In genomic region chr9:97982191-97982718, GRCh38 we compare ENCODE assay signal across 8 cellular contexts. TPM values are rescaled to one million over a fixed set of nuclear protein-coding genes. Genes with fewer than 3 reads are reported as not detected.
DNase-seq lines count a peak whose midpoint lies in the region; ATAC-seq and TF ChIP-seq lines count a peak whose summit lies in the region.

No MANE protein-coding gene starts in this region.

- no peak overlapping the region for H3K18ac ChIP-seq in H9 (ENCODE audit: insufficient read length, low read depth, low read length)

- no peak overlapping the region for H4K8ac ChIP-seq in H9 (replicated peaks; ENCODE audit: insufficient read length, low read depth, low read length)

- TF ChIP-seq CTCF in H9 (conservative IDR thresholded peaks at IDR 0.05), result no peak
- TF ChIP-seq CTCF in fibroblast of the aortic adventitia (IDR thresholded peaks at IDR 0.05; ENCODE audit: insufficient read depth, low read length), result no peak

- no peak overlapping the region for H3T11ph ChIP-seq in H9 (ENCODE audit: low read length)

- no peak overlapping the region for H3K4ac ChIP-seq in H9 (ENCODE audit: low read depth, low read length)

- no peak for ATAC-seq in HG02610 (IDR thresholded peaks at IDR 0.05; ENCODE audit: unreplicated experiment)
- no peak for ATAC-seq in GM18868 (IDR thresholded peaks at IDR 0.05; ENCODE audit: unreplicated experiment)
- no peak for ATAC-seq in GM21619 (IDR thresholded peaks at IDR 0.05; ENCODE audit: unreplicated experiment)

- H3K27ac Mint-ChIP-seq in H9, result no peak overlapping the region

- H3K4me2 ChIP-seq in H9 (ENCODE audit: insufficient read depth, insufficient read length, low read length), result peak overlapping the region; percentile 40

- no peak overlapping the region for H3K23ac ChIP-seq in H9 (ENCODE audit: insufficient read length, low read depth, low read length)

- peaks cover 2% of the 10 kb centered on the region for H4K20me1 ChIP-seq in H9 (ENCODE audit: control insufficient read depth, insufficient read depth, insufficient read length)

- H3K36me3 Mint-ChIP-seq in H9 (ENCODE audit: insufficient read depth in 1 of 3, low read depth in 3 of 3), result peaks cover 0 to 3% (median 0%) of the 10 kb centered on the region in 3 experiments; a peak in 1 of 7 replicates

- H2BK5ac ChIP-seq in H9 (ENCODE audit: insufficient read length, low read length), result no peak overlapping the region

- H3K9me3 ChIP-seq in H9 (ENCODE audit: control insufficient read depth, low read depth, low read length) (no peaks in the 10 kb centered on the region), SK-N-MC (ENCODE audit: low read depth, low read length) (no peaks in the 10 kb centered on the region)

- H3K23me2 ChIP-seq in H9 (ENCODE audit: insufficient read length, low read depth, low read length, poor library complexity, severe bottlenecking), result peaks cover 9% of the 10 kb centered on the region

- no CpG with 5 or more reads among the region's 16 CpGs for WGBS in H9 (ENCODE audit: extremely low coverage, insufficient read length, low lambda C conversion rate)

- H3K9me3 Mint-ChIP-seq in H9, result peaks cover 3 to 10% of the 10 kb centered on the region in 2 experiments

- H3K4me3 Mint-ChIP-seq in H9, result peak overlapping the region in 1 of 2 experiments; percentile 69; a peak in 4 of 5 replicates

- H2BK15ac ChIP-seq in H9 (ENCODE audit: low read depth, low read length), result no peak overlapping the region

- no peak overlapping the region for H4K91ac ChIP-seq in H9 (ENCODE audit: insufficient read length, low read depth, low read length)

- peaks cover 6% of the 10 kb centered on the region; the same call in 1 of the 2 replicates for H3K36me3 ChIP-seq in SK-N-MC (ENCODE audit: insufficient read depth, low read length)

- peaks cover 54% of the 10 kb centered on the region for H3K27me3 ChIP-seq in H9 (ENCODE audit: insufficient read depth, low read length)

- H4K5ac ChIP-seq in H9 (ENCODE audit: insufficient read length, low read depth, low read length), result no peak overlapping the region

- peaks cover 7% of the 10 kb centered on the region for H3K79me1 ChIP-seq in H9 (ENCODE audit: insufficient read depth, low read depth, low read length, poor library complexity, severe bottlenecking)

- H3K4me1 Mint-ChIP-seq in H9, result peaks cover 4 to 6% of the 10 kb centered on the region in 2 experiments; a peak in 3 of 4 replicates

- no peak overlapping the region for H2AFZ ChIP-seq in H9 (ENCODE audit: low read length)

- H3K9ac ChIP-seq in H9 (ENCODE audit: extremely low read depth, insufficient read length, low read length) (no peak overlapping the region), SK-N-MC (ENCODE audit: insufficient read length) (peak overlapping the region; percentile 98)

- H2BK12ac ChIP-seq in H9 (ENCODE audit: insufficient read length, low read depth, low read length), result no peak overlapping the region

- no peak for DNase-seq in H9
- DNase-seq in SK-N-MC (ENCODE audit: low read depth, low spot score), result peak; percentile 30
- DNase-seq in fibroblast of the aortic adventitia (ENCODE audit: low read depth), result peak; percentile 22
- no peak for DNase-seq in skeletal muscle cell (ENCODE audit: low read depth)
- DNase-seq in NCI-H345 treated with DMSO at 0.1 percent for 48 hours (lab: John Stamatoyannopoulos, UW; ENCODE audit: unreplicated experiment), result no peak

- no peak overlapping the region for H3K14ac ChIP-seq in H9 (ENCODE audit: insufficient read depth, low read length)

- no peak overlapping the region for H2AK5ac ChIP-seq in H9 (ENCODE audit: insufficient read length, low read length)

- H2BK20ac ChIP-seq in H9 (ENCODE audit: low read depth, low read length, poor library complexity, severe bottlenecking), result no peak overlapping the region

- H2BK120ac ChIP-seq in H9 (ENCODE audit: low read depth, low read length, poor library complexity, severe bottlenecking), result no peak overlapping the region

- H3K4me3 ChIP-seq in SK-N-MC (peak overlapping the region; percentile 94), fibroblast of the aortic adventitia (ENCODE audit: low read depth, low read length) (peak overlapping the region; percentile 78), skeletal muscle cell (ENCODE audit: low read depth, low read length) (peak overlapping the region; percentile 71)

- peaks cover 6% of the 10 kb centered on the region; the same call in 1 of the 2 replicates for H3K79me2 ChIP-seq in H9 (ENCODE audit: insufficient read depth, low read length)

- H3K27ac ChIP-seq in H9 (ENCODE audit: insufficient read length, low read depth, low read length), result no peak overlapping the region
- peak overlapping the region; percentile 96 for H3K27ac ChIP-seq in SK-N-MC

- peaks cover 73% of the 10 kb centered on the region for H3K27me3 Mint-ChIP-seq in H9 (ENCODE audit: low read depth)

- H3K4me1 ChIP-seq in H9 (ENCODE audit: insufficient read depth, low read length), result no peaks in the 10 kb centered on the region

- no peak overlapping the region for H3K56ac ChIP-seq in H9 (ENCODE audit: insufficient read length, low read depth, low read length)

RNA-seq across cellular contexts. Expression of gene ANP32B, which starts 0.9 kb away (rescaled TPM):
- total RNA-seq in H9 (2021) (91.6 and 100.0 TPM in 2 replicates), fibroblast of the aortic adventitia (ENCODE audit: low replicate concordance) (17.0 and 149 TPM in 2 replicates)

RNA-seq across cellular contexts. Expression of gene HEMGN, which starts 44.3 kb away (rescaled TPM):
- total RNA-seq in H9 (2021) (not detected in 2 replicates), fibroblast of the aortic adventitia (ENCODE audit: low replicate concordance) (not detected in 2 replicates)

RNA-seq across cellular contexts. Expression of gene TRMO, which starts 60.0 kb away (rescaled TPM):
- total RNA-seq in H9 (2021), result 8.0 and 8.6 TPM in 2 replicates
- total RNA-seq in fibroblast of the aortic adventitia (ENCODE audit: low replicate concordance), result 15.1 and 15.7 TPM in 2 replicates

Comparison
In these comparisons a context has a peak if more than half of its experiments do, and no peak if none do; other contexts are left out.
1. DNase-seq: peak in SK-N-MC (single experiment) and fibroblast of the aortic adventitia (single experiment); none in H9 (single experiment), skeletal muscle cell (single experiment) and NCI-H345 treated with DMSO at 0.1 percent for 48 hours (single experiment).
2. Peak in every context shown above with its lines, with median percentiles within 50 percentile points of each other: H3K4me3 ChIP-seq.